In genomic region chr17:49079840-49080663, GRCh38 we compare ENCODE assay signal across 1 cellular context.
A peak's percentile ranks its signal among the peaks of the same experiment; 100 is the strongest.
TF ChIP-seq lines count a peak whose summit lies in the region.

No MANE protein-coding gene starts in this region.

TF ChIP-seq in HepG2, 621 proteins besides CTCF, POLR2A, EP300 and RAD21 (continued from another document and continues in another):
- TF ChIP-seq ZNF773 (CRISPR knock-in tag; IDR thresholded peaks at IDR 0.05; ENCODE audit: borderline replicate concordance) (no peak), AKNA (CRISPR knock-in tag; IDR thresholded peaks at IDR 0.05; ENCODE audit: borderline replicate concordance) (no peak), CBX2 (IDR thresholded peaks at IDR 0.05; ENCODE audit: low read depth, low read length) (no peak), CBX2 (CRISPR knock-in tag; IDR thresholded peaks at IDR 0.05; ENCODE audit: low read depth) (no peak), ZNF784 (CRISPR knock-in tag; IDR thresholded peaks at IDR 0.05; ENCODE audit: borderline replicate concordance) (no peak), CHD4 (IDR thresholded peaks at IDR 0.05; ENCODE audit: borderline replicate concordance, low read length) (peak; percentile 95; the same call in 1 of the 2 replicates), ZNF572 (CRISPR knock-in tag; IDR thresholded peaks at IDR 0.05) (no peak), ZNF749 (CRISPR knock-in tag; IDR thresholded peaks at IDR 0.05; ENCODE audit: borderline replicate concordance) (no peak), MXI1 (IDR thresholded peaks at IDR 0.05; ENCODE audit: borderline replicate concordance, low read depth, low read length) (no peak), SRSF9 (IDR thresholded peaks at IDR 0.05; ENCODE audit: borderline replicate concordance, insufficient read depth, low read depth, low read length, poor library complexity, severe bottlenecking) (no peak), ZNF441 (CRISPR knock-in tag; IDR thresholded peaks at IDR 0.05; ENCODE audit: borderline replicate concordance) (no peak), GRHL1 (CRISPR knock-in tag; conservative IDR thresholded peaks at IDR 0.05) (no peak), RNF2 (conservative IDR thresholded peaks at IDR 0.05; ENCODE audit: low read depth) (no peak), ZEB1 (IDR thresholded peaks at IDR 0.05; ENCODE audit: insufficient replicate concordance, low read depth) (no peak), RCOR2 (CRISPR knock-in tag; IDR thresholded peaks at IDR 0.05) (peak; percentile 33; the same call in 1 of the 2 replicates), ZNF354B (CRISPR knock-in tag; IDR thresholded peaks at IDR 0.05) (no peak), TAF15 (IDR thresholded peaks at IDR 0.05; ENCODE audit: low read depth, low read length, poor library complexity, severe bottlenecking) (no peak), REL (CRISPR knock-in tag; conservative IDR thresholded peaks at IDR 0.05) (no peak), ZBTB7A (CRISPR knock-in tag; IDR thresholded peaks at IDR 0.05) (no peak), ZNF747 (CRISPR knock-in tag; IDR thresholded peaks at IDR 0.05; ENCODE audit: borderline replicate concordance) (no peak), ZNF546 (CRISPR knock-in tag; conservative IDR thresholded peaks at IDR 0.05) (no peak), EZH2 (conservative IDR thresholded peaks at IDR 0.05; ENCODE audit: low read depth, low read length) (no peak), ZSCAN30 (CRISPR knock-in tag; IDR thresholded peaks at IDR 0.05) (no peak), RFX3 (CRISPR knock-in tag; IDR thresholded peaks at IDR 0.05) (no peak), ZKSCAN8 (CRISPR knock-in tag; IDR thresholded peaks at IDR 0.05; ENCODE audit: borderline replicate concordance) (no peak), ZNF230 (CRISPR knock-in tag; IDR thresholded peaks at IDR 0.05) (no peak), ZFP1 (CRISPR knock-in tag; IDR thresholded peaks at IDR 0.05) (no peak), ZNF564 (CRISPR knock-in tag; IDR thresholded peaks at IDR 0.05) (0 out of 2 replicates have a peak, but pooled peaks have one; percentile 25), ZNF792 (CRISPR knock-in tag; IDR thresholded peaks at IDR 0.05) (0 out of 2 replicates have a peak, but pooled peaks have one; percentile 11), ZNF761 (CRISPR knock-in tag; conservative IDR thresholded peaks at IDR 0.05) (no peak), NR0B2 (CRISPR knock-in tag; IDR thresholded peaks at IDR 0.05) (no peak), STAG1 (CRISPR knock-in tag; IDR thresholded peaks at IDR 0.05) (no peak), ZNF674 (CRISPR knock-in tag; IDR thresholded peaks at IDR 0.05; ENCODE audit: low read depth) (no peak), ZNF335 (CRISPR knock-in tag; IDR thresholded peaks at IDR 0.05) (no peak), ARNT2 (CRISPR knock-in tag; IDR thresholded peaks at IDR 0.05; ENCODE audit: low read depth) (0 out of 2 replicates have a peak, but pooled peaks have one; percentile 28), MEF2D (CRISPR knock-in tag; IDR thresholded peaks at IDR 0.05) (no peak), MED8 (CRISPR knock-in tag; IDR thresholded peaks at IDR 0.05; ENCODE audit: insufficient replicate concordance) (no peak), KDM5B (CRISPR knock-in tag; IDR thresholded peaks at IDR 0.05; ENCODE audit: borderline replicate concordance) (no peak; the same call in 1 of the 2 replicates), KDM3A (CRISPR knock-in tag; IDR thresholded peaks at IDR 0.05; ENCODE audit: low read depth) (no peak), MEIS1 (CRISPR knock-in tag; IDR thresholded peaks at IDR 0.05; ENCODE audit: borderline replicate concordance) (no peak), ZSCAN31 (CRISPR knock-in tag; IDR thresholded peaks at IDR 0.05; ENCODE audit: low read depth) (no peak), ZNF549 (CRISPR knock-in tag; IDR thresholded peaks at IDR 0.05) (peak; percentile 70; the same call in 1 of the 2 replicates), ZNF121 (CRISPR knock-in tag; IDR thresholded peaks at IDR 0.05) (peak; percentile 65; the same call in 1 of the 2 replicates), PHF5A (CRISPR knock-in tag; IDR thresholded peaks at IDR 0.05; ENCODE audit: low read depth, unreplicated experiment) (no peak), RFXANK (CRISPR knock-in tag; IDR thresholded peaks at IDR 0.05) (no peak)
- TF ChIP-seq, protein P1, sequence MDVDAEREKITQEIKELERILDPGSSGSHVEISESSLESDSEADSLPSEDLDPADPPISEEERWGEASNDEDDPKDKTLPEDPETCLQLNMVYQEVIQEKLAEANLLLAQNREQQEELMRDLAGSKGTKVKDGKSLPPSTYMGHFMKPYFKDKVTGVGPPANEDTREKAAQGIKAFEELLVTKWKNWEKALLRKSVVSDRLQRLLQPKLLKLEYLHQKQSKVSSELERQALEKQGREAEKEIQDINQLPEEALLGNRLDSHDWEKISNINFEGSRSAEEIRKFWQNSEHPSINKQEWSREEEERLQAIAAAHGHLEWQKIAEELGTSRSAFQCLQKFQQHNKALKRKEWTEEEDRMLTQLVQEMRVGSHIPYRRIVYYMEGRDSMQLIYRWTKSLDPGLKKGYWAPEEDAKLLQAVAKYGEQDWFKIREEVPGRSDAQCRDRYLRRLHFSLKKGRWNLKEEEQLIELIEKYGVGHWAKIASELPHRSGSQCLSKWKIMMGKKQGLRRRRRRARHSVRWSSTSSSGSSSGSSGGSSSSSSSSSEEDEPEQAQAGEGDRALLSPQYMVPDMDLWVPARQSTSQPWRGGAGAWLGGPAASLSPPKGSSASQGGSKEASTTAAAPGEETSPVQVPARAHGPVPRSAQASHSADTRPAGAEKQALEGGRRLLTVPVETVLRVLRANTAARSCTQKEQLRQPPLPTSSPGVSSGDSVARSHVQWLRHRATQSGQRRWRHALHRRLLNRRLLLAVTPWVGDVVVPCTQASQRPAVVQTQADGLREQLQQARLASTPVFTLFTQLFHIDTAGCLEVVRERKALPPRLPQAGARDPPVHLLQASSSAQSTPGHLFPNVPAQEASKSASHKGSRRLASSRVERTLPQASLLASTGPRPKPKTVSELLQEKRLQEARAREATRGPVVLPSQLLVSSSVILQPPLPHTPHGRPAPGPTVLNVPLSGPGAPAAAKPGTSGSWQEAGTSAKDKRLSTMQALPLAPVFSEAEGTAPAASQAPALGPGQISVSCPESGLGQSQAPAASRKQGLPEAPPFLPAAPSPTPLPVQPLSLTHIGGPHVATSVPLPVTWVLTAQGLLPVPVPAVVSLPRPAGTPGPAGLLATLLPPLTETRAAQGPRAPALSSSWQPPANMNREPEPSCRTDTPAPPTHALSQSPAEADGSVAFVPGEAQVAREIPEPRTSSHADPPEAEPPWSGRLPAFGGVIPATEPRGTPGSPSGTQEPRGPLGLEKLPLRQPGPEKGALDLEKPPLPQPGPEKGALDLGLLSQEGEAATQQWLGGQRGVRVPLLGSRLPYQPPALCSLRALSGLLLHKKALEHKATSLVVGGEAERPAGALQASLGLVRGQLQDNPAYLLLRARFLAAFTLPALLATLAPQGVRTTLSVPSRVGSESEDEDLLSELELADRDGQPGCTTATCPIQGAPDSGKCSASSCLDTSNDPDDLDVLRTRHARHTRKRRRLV (CRISPR knock-in tag; IDR thresholded peaks at IDR 0.05) = peak; percentile 33; the same call in 1 of the 2 replicates
- TF ChIP-seq, protein P2, sequence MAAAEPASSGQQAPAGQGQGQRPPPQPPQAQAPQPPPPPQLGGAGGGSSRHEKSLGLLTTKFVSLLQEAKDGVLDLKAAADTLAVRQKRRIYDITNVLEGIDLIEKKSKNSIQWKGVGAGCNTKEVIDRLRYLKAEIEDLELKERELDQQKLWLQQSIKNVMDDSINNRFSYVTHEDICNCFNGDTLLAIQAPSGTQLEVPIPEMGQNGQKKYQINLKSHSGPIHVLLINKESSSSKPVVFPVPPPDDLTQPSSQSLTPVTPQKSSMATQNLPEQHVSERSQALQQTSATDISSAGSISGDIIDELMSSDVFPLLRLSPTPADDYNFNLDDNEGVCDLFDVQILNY (CRISPR knock-in tag; conservative IDR thresholded peaks at IDR 0.05) = no peak
- TF ChIP-seq, protein P3, sequence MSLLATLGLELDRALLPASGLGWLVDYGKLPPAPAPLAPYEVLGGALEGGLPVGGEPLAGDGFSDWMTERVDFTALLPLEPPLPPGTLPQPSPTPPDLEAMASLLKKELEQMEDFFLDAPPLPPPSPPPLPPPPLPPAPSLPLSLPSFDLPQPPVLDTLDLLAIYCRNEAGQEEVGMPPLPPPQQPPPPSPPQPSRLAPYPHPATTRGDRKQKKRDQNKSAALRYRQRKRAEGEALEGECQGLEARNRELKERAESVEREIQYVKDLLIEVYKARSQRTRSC (CRISPR knock-in tag; IDR thresholded peaks at IDR 0.05; ENCODE audit: low read depth) = no peak
- TF ChIP-seq, protein P4, sequence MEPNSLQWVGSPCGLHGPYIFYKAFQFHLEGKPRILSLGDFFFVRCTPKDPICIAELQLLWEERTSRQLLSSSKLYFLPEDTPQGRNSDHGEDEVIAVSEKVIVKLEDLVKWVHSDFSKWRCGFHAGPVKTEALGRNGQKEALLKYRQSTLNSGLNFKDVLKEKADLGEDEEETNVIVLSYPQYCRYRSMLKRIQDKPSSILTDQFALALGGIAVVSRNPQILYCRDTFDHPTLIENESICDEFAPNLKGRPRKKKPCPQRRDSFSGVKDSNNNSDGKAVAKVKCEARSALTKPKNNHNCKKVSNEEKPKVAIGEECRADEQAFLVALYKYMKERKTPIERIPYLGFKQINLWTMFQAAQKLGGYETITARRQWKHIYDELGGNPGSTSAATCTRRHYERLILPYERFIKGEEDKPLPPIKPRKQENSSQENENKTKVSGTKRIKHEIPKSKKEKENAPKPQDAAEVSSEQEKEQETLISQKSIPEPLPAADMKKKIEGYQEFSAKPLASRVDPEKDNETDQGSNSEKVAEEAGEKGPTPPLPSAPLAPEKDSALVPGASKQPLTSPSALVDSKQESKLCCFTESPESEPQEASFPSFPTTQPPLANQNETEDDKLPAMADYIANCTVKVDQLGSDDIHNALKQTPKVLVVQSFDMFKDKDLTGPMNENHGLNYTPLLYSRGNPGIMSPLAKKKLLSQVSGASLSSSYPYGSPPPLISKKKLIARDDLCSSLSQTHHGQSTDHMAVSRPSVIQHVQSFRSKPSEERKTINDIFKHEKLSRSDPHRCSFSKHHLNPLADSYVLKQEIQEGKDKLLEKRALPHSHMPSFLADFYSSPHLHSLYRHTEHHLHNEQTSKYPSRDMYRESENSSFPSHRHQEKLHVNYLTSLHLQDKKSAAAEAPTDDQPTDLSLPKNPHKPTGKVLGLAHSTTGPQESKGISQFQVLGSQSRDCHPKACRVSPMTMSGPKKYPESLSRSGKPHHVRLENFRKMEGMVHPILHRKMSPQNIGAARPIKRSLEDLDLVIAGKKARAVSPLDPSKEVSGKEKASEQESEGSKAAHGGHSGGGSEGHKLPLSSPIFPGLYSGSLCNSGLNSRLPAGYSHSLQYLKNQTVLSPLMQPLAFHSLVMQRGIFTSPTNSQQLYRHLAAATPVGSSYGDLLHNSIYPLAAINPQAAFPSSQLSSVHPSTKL (CRISPR knock-in tag; IDR thresholded peaks at IDR 0.05) = peak; percentile 62
